8 cellular contexts compared by ENCODE assay signal in the genomic region with DNA sequence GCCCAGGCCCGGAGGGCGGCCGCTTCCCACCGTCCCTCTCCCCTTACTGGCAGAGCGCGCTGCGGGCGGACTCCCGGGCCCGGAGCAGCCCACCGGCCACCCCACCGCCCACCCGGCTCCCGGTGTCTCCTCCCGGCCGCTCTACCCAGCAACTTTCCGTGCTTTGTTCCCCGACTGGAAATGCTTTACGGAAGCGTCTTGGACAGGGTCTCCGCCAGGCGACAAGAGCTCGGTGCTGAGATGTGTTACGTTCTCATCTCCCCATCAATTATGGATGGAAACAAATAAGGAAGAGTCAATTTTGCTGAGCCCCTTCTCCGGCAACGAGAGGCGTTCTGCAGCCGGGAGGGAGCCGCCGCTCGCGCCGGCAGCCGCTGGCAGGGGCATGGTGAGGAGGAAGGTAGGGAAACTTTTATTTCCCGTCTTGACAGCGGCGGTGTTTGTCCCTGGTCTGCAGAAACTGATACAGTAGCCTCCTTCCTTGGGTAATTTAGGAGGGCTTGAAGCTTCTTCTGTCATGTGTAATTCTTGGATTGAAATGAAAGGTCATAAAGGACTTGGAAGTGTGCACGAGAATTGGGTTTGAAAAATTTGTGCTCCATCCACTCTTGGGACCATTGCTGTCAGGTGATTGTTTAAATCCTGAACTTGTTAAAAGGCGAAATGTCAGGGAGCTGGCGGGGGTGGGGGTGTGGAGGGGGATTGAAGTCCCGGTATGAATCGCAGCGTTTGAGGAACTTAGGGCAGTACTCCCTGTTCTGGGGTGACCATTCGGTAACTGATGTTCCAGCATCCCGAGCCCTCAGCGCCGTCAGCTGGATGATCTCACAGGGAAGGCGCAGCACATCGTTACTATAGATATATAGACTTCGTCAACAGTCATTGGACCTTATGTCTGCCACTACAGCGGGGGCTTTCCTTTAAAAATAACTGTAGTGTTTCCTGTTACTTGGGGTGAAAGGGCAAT. TPM values are rescaled to one million over a fixed set of nuclear protein-coding genes. Genes with fewer than 3 reads are reported as not detected.
DNase-seq lines count a peak whose midpoint lies in the region; ATAC-seq and TF ChIP-seq lines count a peak whose summit lies in the region.

No MANE protein-coding gene starts in this region.

- no peak overlapping the region for H3K27ac Mint-ChIP-seq in activated naive CD4-positive, alpha-beta T cell treated with anti-CD3 and anti-CD28 coated beads for 36 hours

- H3K9me3 Mint-ChIP-seq in activated naive CD4-positive, alpha-beta T cell treated with anti-CD3 and anti-CD28 coated beads for 36 hours, result no peaks in the 10 kb centered on the region

- peaks cover 8% of the 10 kb centered on the region for H3K4me1 Mint-ChIP-seq in activated naive CD4-positive, alpha-beta T cell treated with anti-CD3 and anti-CD28 coated beads for 36 hours (ENCODE audit: low read depth)

- H3K27me3 Mint-ChIP-seq in activated naive CD4-positive, alpha-beta T cell treated with anti-CD3 and anti-CD28 coated beads for 36 hours (ENCODE audit: low read depth), result peaks cover 70% of the 10 kb centered on the region

- peak; percentile 46 for ATAC-seq in sciatic nerve
- ATAC-seq in HG03457 (IDR thresholded peaks at IDR 0.05; ENCODE audit: unreplicated experiment), result no peak
- no peak for ATAC-seq in GM19328 (IDR thresholded peaks at IDR 0.05; ENCODE audit: unreplicated experiment)

- DNase-seq in GM10266 (ENCODE audit: extremely low spot score), result peak; percentile 40
- DNase-seq in hepatic stellate cell (ENCODE audit: low spot score), result peak; percentile 35
- peak; percentile 63 for DNase-seq in sciatic nerve (ENCODE audit: low spot score)
- DNase-seq in RPMI8226, result no peak
- DNase-seq in activated naive CD4-positive, alpha-beta T cell treated with anti-CD3 and anti-CD28 coated beads for 36 hours, result no peak

- CTCF ChIA-PET in activated naive CD4-positive, alpha-beta T cell treated with anti-CD3 and anti-CD28 coated beads for 36 hours (lab: Charles Lee), result interaction anchor here (0.7 kb wide), 1 partner anchor 174 kb away, joined by 4 read pairs; no protein-coding TSS in a partner anchor

- intact Hi-C loops in sciatic nerve (cut with DNase I), result no loop called here
- intact Hi-C loops in activated naive CD4-positive, alpha-beta T cell treated with anti-CD3 and anti-CD28 coated beads for 36 hours (cut with micrococcal nuclease), result no loop called here

- H3K36me3 Mint-ChIP-seq in activated naive CD4-positive, alpha-beta T cell treated with anti-CD3 and anti-CD28 coated beads for 36 hours (ENCODE audit: low read depth), result no peaks in the 10 kb centered on the region

- H3K27ac ChIP-seq in adipose tissue (ENCODE audit: low read depth, low read length), result peak overlapping the region; percentile 2

- no peak overlapping the region for H3K4me3 Mint-ChIP-seq in activated naive CD4-positive, alpha-beta T cell treated with anti-CD3 and anti-CD28 coated beads for 36 hours

- 2 to 4% (median 2%) methylated on average over 46 to 51 of the region's 51 CpGs for WGBS in adipose tissue, 3 donors

- TF ChIP-seq CTCF in GM10266 (IDR thresholded peaks at IDR 0.05; ENCODE audit: control insufficient read depth, insufficient read depth, low read depth, missing control alignments), result no peak

RNA-seq across cellular contexts. Expression of gene SEMA6D, which starts 1.5 kb away (rescaled TPM):
- polyA plus RNA-seq in adipose tissue, result 1 to 10 TPM; 1.7 to 2.8 (median 2.1) TPM
- total RNA-seq in sciatic nerve, result 42.8 TPM
- total RNA-seq in activated naive CD4-positive, alpha-beta T cell treated with anti-CD3 and anti-CD28 coated beads for 36 hours, result not detected

Comparison
In these comparisons a context has a peak if more than half of its experiments do, and no peak if none do; other contexts are left out.
1. DNase-seq: peak in GM10266 (single experiment), hepatic stellate cell (single experiment) and sciatic nerve (single experiment); none in RPMI8226 (single experiment) and activated naive CD4-positive, alpha-beta T cell treated with anti-CD3 and anti-CD28 coated beads for 36 hours (single experiment).
2. RNA of gene SEMA6D, which starts 1.5 kb away (total RNA-seq): 42.8 TPM in sciatic nerve (single experiment); not detected in activated naive CD4-positive, alpha-beta T cell treated with anti-CD3 and anti-CD28 coated beads for 36 hours; every median in the first group is over 10 times any median in the second.